In genomic region chr17:79203016-79203415, GRCh38 we compare ENCODE assay signal across 29 cellular contexts.
A peak's percentile ranks its signal among the peaks of the same experiment; 100 is the strongest.
DNase-seq lines count a peak whose midpoint lies in the region; ATAC-seq, FAIRE-seq and TF ChIP-seq lines count a peak whose summit lies in the region.
"Had no signal": no experiment of that assay in that cellular context is flagged by ENCODE, and none has a peak within 500 bp of the region (broad histone marks: within the 10 kb centered on the region; RNA-seq: fewer than 3 reads in every experiment).

No MANE protein-coding gene starts in this region.

- no peaks in the 10 kb centered on the region; the same call in none of the 2 replicates for H4K20me1 ChIP-seq in DND-41 (ENCODE audit: insufficient read depth, low read length)
- no peaks in the 10 kb centered on the region for H4K20me1 ChIP-seq in H1 (replicated peaks in 1 of 2; ENCODE audit: control insufficient read depth in 1 of 2, insufficient read depth in 2 of 2, low read length in 2 of 2)

- no peak overlapping the region for H2AK5ac ChIP-seq in H1 (ENCODE audit: low read depth, low read length)

- peaks cover 40% of the 10 kb centered on the region for H3K27me3 Mint-ChIP-seq in stimulated activated naive CD8-positive, alpha-beta T cell treated with anti-CD3 and anti-CD28 coated beads, Interleukin-15, amount 100 ng/mL, for 72 hours

- H2BK12ac ChIP-seq in H1 (ENCODE audit: low read depth, low read length), result no peak overlapping the region

- POLR2A ChIA-PET in H1 (lab: Charles Lee; ENCODE audit: partially characterized antibody), result interaction anchor here (0.8 kb wide), 1 partner anchor 115 kb away, joined by 4 read pairs; no protein-coding TSS in a partner anchor

- no peak overlapping the region for H3K9ac ChIP-seq in DND-41 (ENCODE audit: low read depth, low read length)
- H3K9ac ChIP-seq in H1 (replicated peaks in 1 of 4; ENCODE audit: extremely low read depth in 1 of 4, low read depth in 3 of 4, low read length in 3 of 4), result no peak overlapping the region

- no peak for ATAC-seq in DND-41 (ENCODE audit: insufficient read depth, low read depth)
- ATAC-seq in stimulated activated naive CD8-positive, alpha-beta T cell treated with anti-CD3 and anti-CD28 coated beads, Interleukin-15, amount 100 ng/mL, for 72 hours, result no peak
- ATAC-seq: activated CD4-positive, CD25-positive, alpha-beta regulatory T cell treated with anti-CD3 and anti-CD28 coated beads, Interleukin-2, amount 50 U/mL, for 24 hours; activated T-cell treated with anti-CD3 and anti-CD28 coated beads, Interleukin-2, amount 50 U/mL, for 72 hours; body of pancreas; heart right ventricle; lower lobe of right lung; natural killer cell had no signal

- TF ChIP-seq EP300 in H1 (IDR thresholded peaks at IDR 0.05; ENCODE audit: borderline replicate concordance in 1 of 2, low read depth in 2 of 2, low read length in 2 of 2), result no peak

- H3K27me3 ChIP-seq in DND-41 (ENCODE audit: insufficient read depth, low read length, poor library complexity) (peaks cover 20% of the 10 kb centered on the region), H7 (ENCODE audit: control insufficient read depth, insufficient read depth, low read length) (no peaks in the 10 kb centered on the region), H1 (replicated peaks in 1 of 4; ENCODE audit: control insufficient read depth in 3 of 4, extremely low read depth in 1 of 4, insufficient read depth in 3 of 4, low read length in 3 of 4) (no peaks in the 10 kb centered on the region)
- H3K27me3 ChIP-seq: body of pancreas, vagina had no signal

- H3K23me2 ChIP-seq in H1 (ENCODE audit: low read depth, low read length), result no peaks in the 10 kb centered on the region; the same call in 1 of the 2 replicates

- DNase-seq in DND-41 (no peak), H7 (peak; percentile 86), NCI-H524 treated with DMSO at 0.1 percent for 48 hours (lab: John Stamatoyannopoulos, UW) (peak; percentile 87), H1 (ENCODE audit: low read depth in 1 of 2, low spot score in 2 of 2) (no peak), anterior cingulate cortex (lab: John Stamatoyannopoulos, UW) (no peak), SKM-1 (lab: John Stamatoyannopoulos, UW; ENCODE audit: unreplicated experiment) (no peak), NK-92 (lab: John Stamatoyannopoulos, UW; ENCODE audit: unreplicated experiment) (no peak)
- no peak for DNase-seq in stimulated activated naive CD8-positive, alpha-beta T cell treated with anti-CD3 and anti-CD28 coated beads, Interleukin-15, amount 100 ng/mL, for 72 hours
- DNase-seq: activated CD4-positive, alpha-beta memory T cell treated with anti-CD3 and anti-CD28 coated beads for 36 hours; activated naive CD4-positive, alpha-beta T cell treated with anti-CD3 and anti-CD28 coated beads for 36 hours; activated T-cell treated with anti-CD3 and anti-CD28 coated beads, Interleukin-2, amount 50 U/mL, for 72 hours; body of pancreas; CD4-positive, alpha-beta T cell; foreskin keratinocyte; heart right ventricle; HFFc6; lower lobe of right lung; natural killer cell; NCI-H1092 treated with DMSO at 0.1 percent for 48 hours; NCI-H1930; NCI-H526; stimulated activated CD4-positive, alpha-beta T cell treated with anti-CD3 and anti-CD28 coated beads, Interleukin-4, amount 100 ng/mL, for 1 hour; tibial artery had no signal

- H2BK5ac ChIP-seq in H1 (ENCODE audit: low read depth, low read length), result no peak overlapping the region; the same call in 1 of the 2 replicates

- TF ChIP-seq RAD21 in H1 (IDR thresholded peaks at IDR 0.05 in 1 of 2, conservative IDR thresholded peaks at IDR 0.05 in 1 of 2; ENCODE audit: low read depth in 2 of 2, low read length in 2 of 2), result peak; percentile 48 to 60

- H3K9me3 Mint-ChIP-seq in stimulated activated naive CD8-positive, alpha-beta T cell treated with anti-CD3 and anti-CD28 coated beads, Interleukin-15, amount 100 ng/mL, for 72 hours, result no peaks in the 10 kb centered on the region
- H3K9me3 Mint-ChIP-seq: activated CD4-positive, alpha-beta memory T cell treated with anti-CD3 and anti-CD28 coated beads for 36 hours; activated naive CD4-positive, alpha-beta T cell treated with anti-CD3 and anti-CD28 coated beads for 36 hours; activated T-cell treated with anti-CD3 and anti-CD28 coated beads, Interleukin-2, amount 50 U/mL, for 72 hours; CD4-positive, alpha-beta T cell; dendritic cell treated with granulocyte-macrophage colony-stimulating factor and Interleukin-4, amounts not matched to agents 40 ng/mL and 50 ng/mL, for 4 days; HFFc6; natural killer cell had no signal

- TF ChIP-seq CTCF in DND-41 (IDR thresholded peaks at IDR 0.05; ENCODE audit: borderline replicate concordance, extremely low read depth, low read length, poor library complexity, severe bottlenecking) (peak; percentile 41), H1 (IDR thresholded peaks at IDR 0.05; ENCODE audit: control extremely low read depth in 1 of 3, insufficient read depth in 1 of 3, low read depth in 1 of 3, low read length in 3 of 3) (peak; percentile 49 to 74 (median 63))

- no peak overlapping the region for H3K23ac ChIP-seq in H1 (ENCODE audit: insufficient read length)

- H3K36me3 ChIP-seq in DND-41 (ENCODE audit: insufficient read depth, low read length), result no peaks in the 10 kb centered on the region
- H3K36me3 ChIP-seq in H7 (replicated peaks; ENCODE audit: control insufficient read depth, insufficient read depth, low read length), result no peaks in the 10 kb centered on the region
- H3K36me3 ChIP-seq in H1 (ENCODE audit: control insufficient read depth in 2 of 4, insufficient read depth in 4 of 4, low read length in 3 of 4), result no peaks in the 10 kb centered on the region
- H3K36me3 ChIP-seq: esophagus muscularis mucosa, heart right ventricle, lower lobe of right lung, tibial artery, vagina had no signal

- no peak overlapping the region for H2BK15ac ChIP-seq in H1 (ENCODE audit: low read length)

- no peaks in the 10 kb centered on the region for H3K79me1 ChIP-seq in H1 (ENCODE audit: low read depth, low read length)

- no peak overlapping the region for H3K18ac ChIP-seq in H1 (ENCODE audit: extremely low read depth, low read length)

- H3K4ac ChIP-seq in H1 (replicated peaks; ENCODE audit: insufficient read length, low read depth, low read length), result no peak overlapping the region

- no peaks in the 10 kb centered on the region for H3K4me1 Mint-ChIP-seq in stimulated activated naive CD8-positive, alpha-beta T cell treated with anti-CD3 and anti-CD28 coated beads, Interleukin-15, amount 100 ng/mL, for 72 hours
- H3K4me1 Mint-ChIP-seq: natural killer cell had no signal

- CTCF ChIA-PET in H1 (lab: Charles Lee; ENCODE audit: partially characterized antibody), result interaction anchor here (0.7 to 10.0 kb wide), 14 partner anchors 9 to 198 kb away, joined by 3 to 114 read pairs (median 4); no protein-coding TSS in a partner anchor

- H3K14ac ChIP-seq in H1 (ENCODE audit: insufficient read length), result no peak overlapping the region

- no peak overlapping the region for H4K91ac ChIP-seq in H1 (replicated peaks; ENCODE audit: insufficient read length, low read length)

- WGBS in H1 (ENCODE audit: extremely low coverage in 1 of 2, insufficient coverage in 1 of 2, insufficient read length in 1 of 2, insufficient replicate concordance in 2 of 2, low coverage in 1 of 2, low lambda C conversion rate in 2 of 2, missing lambda C conversion rate in 1 of 2), 2 experiments, result 76% methylated on average over 4 of the region's 9 CpGs; no CpG with 5 or more reads in 1 of the 2 experiments

- H3K56ac ChIP-seq in H1 (replicated peaks; ENCODE audit: insufficient read length, low read depth, low read length), result no peak overlapping the region

- H2AFZ ChIP-seq in DND-41 (ENCODE audit: low read depth, low read length), result no peak overlapping the region
- H2AFZ ChIP-seq in H1 (ENCODE audit: low read length), result no peak overlapping the region

- no peak overlapping the region for H2BK120ac ChIP-seq in H1 (replicated peaks; ENCODE audit: low read depth, low read length)

- H3K79me2 ChIP-seq in DND-41 (ENCODE audit: insufficient read depth, low read length) (no peaks in the 10 kb centered on the region), H1 (ENCODE audit: control insufficient read depth in 1 of 2, insufficient read depth in 2 of 2, low read length in 2 of 2) (no peaks in the 10 kb centered on the region)

- no peak overlapping the region for H3K4me3 Mint-ChIP-seq in stimulated activated naive CD8-positive, alpha-beta T cell treated with anti-CD3 and anti-CD28 coated beads, Interleukin-15, amount 100 ng/mL, for 72 hours
- H3K4me3 Mint-ChIP-seq: activated CD4-positive, alpha-beta memory T cell treated with anti-CD3 and anti-CD28 coated beads for 36 hours; activated naive CD4-positive, alpha-beta T cell treated with anti-CD3 and anti-CD28 coated beads for 36 hours; activated T-cell treated with anti-CD3 and anti-CD28 coated beads, Interleukin-2, amount 50 U/mL, for 72 hours; CD4-positive, alpha-beta T cell; dendritic cell treated with granulocyte-macrophage colony-stimulating factor and Interleukin-4, amounts not matched to agents 40 ng/mL and 50 ng/mL, for 4 days; HFFc6; natural killer cell had no signal

- peak overlapping the region in 1 of 2 donors; percentile 56 for H3K27ac Mint-ChIP-seq in stimulated activated naive CD8-positive, alpha-beta T cell treated with anti-CD3 and anti-CD28 coated beads, Interleukin-15, amount 100 ng/mL, for 72 hours
- H3K27ac Mint-ChIP-seq: activated CD4-positive, alpha-beta memory T cell treated with anti-CD3 and anti-CD28 coated beads for 36 hours; activated naive CD4-positive, alpha-beta T cell treated with anti-CD3 and anti-CD28 coated beads for 36 hours; activated T-cell treated with anti-CD3 and anti-CD28 coated beads, Interleukin-2, amount 50 U/mL, for 72 hours; CD4-positive, alpha-beta T cell; dendritic cell treated with granulocyte-macrophage colony-stimulating factor and Interleukin-4, amounts not matched to agents 40 ng/mL and 50 ng/mL, for 4 days; HFFc6; natural killer cell had no signal

- H3K4me1 ChIP-seq in DND-41 (ENCODE audit: insufficient read depth, low read length), result no peaks in the 10 kb centered on the region
- peaks cover 0 to 19% (median 9%) of the 10 kb centered on the region in 4 experiments; a peak in 6 of 7 replicates for H3K4me1 ChIP-seq in H1 (replicated peaks in 1 of 4; ENCODE audit: control insufficient read depth in 3 of 4, insufficient read depth in 4 of 4, low read length in 3 of 4)
- H3K4me1 ChIP-seq: body of pancreas, esophagus muscularis mucosa, foreskin keratinocyte, heart right ventricle, lower lobe of right lung, tibial artery, vagina had no signal

- H3K9me3 ChIP-seq in DND-41 (ENCODE audit: insufficient read depth, low read length, severe bottlenecking), result no peaks in the 10 kb centered on the region
- H3K9me3 ChIP-seq in H1 (ENCODE audit: insufficient read depth in 2 of 2, low read depth in 1 of 2, low read length in 1 of 2), result no peaks in the 10 kb centered on the region
- H3K9me3 ChIP-seq: body of pancreas, esophagus muscularis mucosa, heart right ventricle, lower lobe of right lung, tibial artery, vagina had no signal

- no peak overlapping the region for H3K4me2 ChIP-seq in DND-41 (ENCODE audit: insufficient read depth, low read length)
- no peak overlapping the region for H3K4me2 ChIP-seq in H1 (ENCODE audit: insufficient read depth in 1 of 2, low read depth in 2 of 2, low read length in 2 of 2)

- no peak for TF ChIP-seq POLR2A in H1 (IDR thresholded peaks at IDR 0.05; ENCODE audit: control extremely low read depth in 1 of 2, low read depth in 2 of 2, low read length in 2 of 2)

- no peak overlapping the region for H4K8ac ChIP-seq in H1 (ENCODE audit: extremely low read depth, insufficient read depth, low read length)

- no peak overlapping the region for H4K5ac ChIP-seq in H1 (ENCODE audit: insufficient read length, low read depth, low read length)

- H3K27ac ChIP-seq in DND-41 (ENCODE audit: low read length) (no peak overlapping the region), H1 (ENCODE audit: low read depth, low read length) (no peak overlapping the region)
- H3K27ac ChIP-seq: A549, body of pancreas, esophagus muscularis mucosa, foreskin keratinocyte, heart right ventricle, lower lobe of right lung, tibial artery, vagina had no signal

- no peak for FAIRE-seq in H1 (lab: Jason Lieb, UNC)
- FAIRE-seq: A549, endometrium had no signal

- H3K4me3 ChIP-seq in DND-41 (ENCODE audit: low read depth in 1 of 2, low read length in 2 of 2) (no peak overlapping the region), H7 (ENCODE audit: insufficient read depth, low read depth, low read length) (no peak overlapping the region), H1 (ENCODE audit: extremely low read depth in 1 of 4, insufficient read depth in 2 of 4, low read depth in 3 of 4, low read length in 4 of 4) (no peak overlapping the region)
- H3K4me3 ChIP-seq: A549, body of pancreas, esophagus muscularis mucosa, heart right ventricle, lower lobe of right lung, tibial artery, vagina had no signal

- H2BK20ac ChIP-seq in H1 (ENCODE audit: low read length), result no peak overlapping the region

Comparison
In these comparisons a context has a peak if more than half of its experiments do, and no peak if none do; other contexts are left out.
1. DNase-seq: peak in H7 (single experiment) and NCI-H524 treated with DMSO at 0.1 percent for 48 hours (single experiment); none in DND-41 (single experiment), H1 (0 of 2), anterior cingulate cortex (0 of 58), SKM-1 (single experiment), stimulated activated naive CD8-positive, alpha-beta T cell treated with anti-CD3 and anti-CD28 coated beads, Interleukin-15, amount 100 ng/mL, for 72 hours (0 of 2) and NK-92 (single experiment).